ENCODE assay signal across 9 cellular contexts in genomic region chr2:20291106-20291564, GRCh38. TPM values are rescaled to one million over a fixed set of nuclear protein-coding genes. Genes with fewer than 3 reads are reported as not detected.
DNase-seq lines count a peak whose midpoint lies in the region; TF ChIP-seq lines count a peak whose summit lies in the region.
"Had no signal": no experiment of that assay in that cellular context is flagged by ENCODE, and none has a peak within 500 bp of the region (broad histone marks: within the 10 kb centered on the region; RNA-seq: fewer than 3 reads in every experiment).

No MANE protein-coding gene starts in this region.

- DNase-seq in activated CD4-positive, alpha-beta T cell treated with anti-CD3 and anti-CD28 coated beads, Interleukin-2, amount 10 ng/mL, durations not matched to agents 7 days and 5 days, result peak; percentile 10
- no peak for DNase-seq in activated CD4-positive, alpha-beta T cell treated with anti-CD3 and anti-CD28 coated beads, Interleukin-2, amount 50 U/mL, for 1 hour
- peak; percentile 89 for DNase-seq in HFFc6
- peak; percentile 74 for DNase-seq in NCI-H2196 (lab: John Stamatoyannopoulos, UW; ENCODE audit: unreplicated experiment)
- no peak for DNase-seq in activated T-helper 2 cell treated with anti-CD3 and anti-CD28 coated beads, Interferon-gamma antibody, Interleukin-2, Interleukin-4, amounts not matched to agents 10 μg/mL and 5 μg/mL and 100 μg/mL, durations not matched to agents 14 hours and 24 hours and 36 hours (ENCODE audit: low spot score)
- peak in 34 of 42 donors; percentile 6 to 76 (median 53) for DNase-seq in head of caudate nucleus
- DNase-seq in pulmonary artery endothelial cell (ENCODE audit: low read depth, low spot score), result peak; percentile 44
- DNase-seq in cerebellar nuclear complex (lab: John Stamatoyannopoulos, UW), result no peak

- H3K9me3 Mint-ChIP-seq in activated CD4-positive, alpha-beta T cell treated with anti-CD3 and anti-CD28 coated beads, Interleukin-2, amount 10 ng/mL, durations not matched to agents 7 days and 5 days, result no peaks in the 10 kb centered on the region
- H3K9me3 Mint-ChIP-seq in HFFc6, result no peaks in the 10 kb centered on the region
- H3K9me3 Mint-ChIP-seq in activated T-helper 2 cell treated with anti-CD3 and anti-CD28 coated beads, Interferon-gamma antibody, Interleukin-2, Interleukin-4, amounts not matched to agents 10 μg/mL and 5 μg/mL and 100 μg/mL, durations not matched to agents 14 hours and 24 hours and 36 hours, result no peaks in the 10 kb centered on the region
- H3K9me3 Mint-ChIP-seq: immature natural killer cell had no signal

- CTCF ChIA-PET in activated CD4-positive, alpha-beta T cell treated with anti-CD3 and anti-CD28 coated beads, Interleukin-2, amount 10 ng/mL, durations not matched to agents 7 days and 5 days (lab: Charles Lee), result interaction anchor here (0.6 to 1.2 kb wide), 4 partner anchors 9 to 487 kb away, joined by 3 to 4 read pairs (median 3); no protein-coding TSS in a partner anchor

- H3K4me1 Mint-ChIP-seq in activated CD4-positive, alpha-beta T cell treated with anti-CD3 and anti-CD28 coated beads, Interleukin-2, amount 10 ng/mL, durations not matched to agents 7 days and 5 days, result peaks cover 8% of the 10 kb centered on the region
- H3K4me1 Mint-ChIP-seq in HFFc6 (ENCODE audit: low read depth), result peaks cover 14% of the 10 kb centered on the region
- peaks cover 3% of the 10 kb centered on the region for H3K4me1 Mint-ChIP-seq in activated T-helper 2 cell treated with anti-CD3 and anti-CD28 coated beads, Interferon-gamma antibody, Interleukin-2, Interleukin-4, amounts not matched to agents 10 μg/mL and 5 μg/mL and 100 μg/mL, durations not matched to agents 14 hours and 24 hours and 36 hours (ENCODE audit: low read depth)

- H3K36me3 Mint-ChIP-seq in activated CD4-positive, alpha-beta T cell treated with anti-CD3 and anti-CD28 coated beads, Interleukin-2, amount 10 ng/mL, durations not matched to agents 7 days and 5 days (ENCODE audit: low read depth), result peaks cover 25% of the 10 kb centered on the region
- H3K36me3 Mint-ChIP-seq in HFFc6 (ENCODE audit: low read depth), result peaks cover 5% of the 10 kb centered on the region; the same call in 1 of the 2 replicates
- peaks cover 39% of the 10 kb centered on the region for H3K36me3 Mint-ChIP-seq in activated T-helper 2 cell treated with anti-CD3 and anti-CD28 coated beads, Interferon-gamma antibody, Interleukin-2, Interleukin-4, amounts not matched to agents 10 μg/mL and 5 μg/mL and 100 μg/mL, durations not matched to agents 14 hours and 24 hours and 36 hours (ENCODE audit: low read depth)

- no peaks in the 10 kb centered on the region for H3K27me3 Mint-ChIP-seq in activated CD4-positive, alpha-beta T cell treated with anti-CD3 and anti-CD28 coated beads, Interleukin-2, amount 10 ng/mL, durations not matched to agents 7 days and 5 days
- H3K27me3 Mint-ChIP-seq in HFFc6 (ENCODE audit: insufficient read depth), result peaks cover 2% of the 10 kb centered on the region
- H3K27me3 Mint-ChIP-seq in activated T-helper 2 cell treated with anti-CD3 and anti-CD28 coated beads, Interferon-gamma antibody, Interleukin-2, Interleukin-4, amounts not matched to agents 10 μg/mL and 5 μg/mL and 100 μg/mL, durations not matched to agents 14 hours and 24 hours and 36 hours (ENCODE audit: low read depth), result no peaks in the 10 kb centered on the region

- no peak overlapping the region for H3K27ac Mint-ChIP-seq in activated CD4-positive, alpha-beta T cell treated with anti-CD3 and anti-CD28 coated beads, Interleukin-2, amount 10 ng/mL, durations not matched to agents 7 days and 5 days
- peak overlapping the region; percentile 52 for H3K27ac Mint-ChIP-seq in HFFc6
- peak overlapping the region; percentile 2 for H3K27ac Mint-ChIP-seq in activated T-helper 2 cell treated with anti-CD3 and anti-CD28 coated beads, Interferon-gamma antibody, Interleukin-2, Interleukin-4, amounts not matched to agents 10 μg/mL and 5 μg/mL and 100 μg/mL, durations not matched to agents 14 hours and 24 hours and 36 hours

- intact Hi-C loops in activated T-helper 2 cell treated with anti-CD3 and anti-CD28 coated beads, Interferon-gamma antibody, Interleukin-2, Interleukin-4, amounts not matched to agents 10 μg/mL and 5 μg/mL and 100 μg/mL, durations not matched to agents 14 hours and 24 hours and 36 hours (cut with micrococcal nuclease), result loop anchor here (5.0 kb wide), 1 partner anchor 39 kb away; no protein-coding TSS in a partner anchor
- intact Hi-C loops in head of caudate nucleus (cut with DNase I), result no loop called here

- POLR2A ChIA-PET in activated CD4-positive, alpha-beta T cell treated with anti-CD3 and anti-CD28 coated beads, Interleukin-2, amount 10 ng/mL, durations not matched to agents 7 days and 5 days (lab: Charles Lee), result no interaction called here

- peak; percentile 90 for TF ChIP-seq CTCF in HFFc6 (IDR thresholded peaks at IDR 0.05)

- H3K4me3 Mint-ChIP-seq in activated CD4-positive, alpha-beta T cell treated with anti-CD3 and anti-CD28 coated beads, Interleukin-2, amount 10 ng/mL, durations not matched to agents 7 days and 5 days, result no peak overlapping the region
- no peak overlapping the region for H3K4me3 Mint-ChIP-seq in HFFc6
- H3K4me3 Mint-ChIP-seq in activated T-helper 2 cell treated with anti-CD3 and anti-CD28 coated beads, Interferon-gamma antibody, Interleukin-2, Interleukin-4, amounts not matched to agents 10 μg/mL and 5 μg/mL and 100 μg/mL, durations not matched to agents 14 hours and 24 hours and 36 hours (ENCODE audit: low read depth), result no peak overlapping the region
- H3K4me3 Mint-ChIP-seq: immature natural killer cell had no signal

RNA-seq across cellular contexts. Expression of gene PUM2, which starts 59.5 kb away (rescaled TPM):
- 100 to 1,000 TPM; 123 to 131 TPM for total RNA-seq in activated CD4-positive, alpha-beta T cell treated with anti-CD3 and anti-CD28 coated beads, Interleukin-2, amount 10 ng/mL, durations not matched to agents 7 days and 5 days
- 10 to 100 TPM; 60.3 to 69.0 (median 64.8) TPM for total RNA-seq in HFFc6 (2021; fragmentation: NEBNext Ultra II Directional; extraction: Animal tissue kit (Norgen Biotek cat#: 25700))
- 121 and 127 TPM in 2 replicates for total RNA-seq in activated T-helper 2 cell treated with anti-CD3 and anti-CD28 coated beads, Interferon-gamma antibody, Interleukin-2, Interleukin-4, amounts not matched to agents 10 μg/mL and 5 μg/mL and 100 μg/mL, durations not matched to agents 14 hours and 24 hours and 36 hours
- 47.5 and 55.4 TPM in 2 replicates for total RNA-seq in pulmonary artery endothelial cell

Comparison
In these comparisons a context has a peak if more than half of its experiments do, and no peak if none do; other contexts are left out.
1. DNase-seq: peak in activated CD4-positive, alpha-beta T cell treated with anti-CD3 and anti-CD28 coated beads, Interleukin-2, amount 10 ng/mL, durations not matched to agents 7 days and 5 days (single experiment), HFFc6 (single experiment), NCI-H2196 (single experiment), head of caudate nucleus (34 of 42) and pulmonary artery endothelial cell (single experiment); none in activated CD4-positive, alpha-beta T cell treated with anti-CD3 and anti-CD28 coated beads, Interleukin-2, amount 50 U/mL, for 1 hour (single experiment), activated T-helper 2 cell treated with anti-CD3 and anti-CD28 coated beads, Interferon-gamma antibody, Interleukin-2, Interleukin-4, amounts not matched to agents 10 μg/mL and 5 μg/mL and 100 μg/mL, durations not matched to agents 14 hours and 24 hours and 36 hours (single experiment) and cerebellar nuclear complex (0 of 2).